Comparison of ENCODE assay signal across 8 cellular contexts in the genomic region with DNA sequence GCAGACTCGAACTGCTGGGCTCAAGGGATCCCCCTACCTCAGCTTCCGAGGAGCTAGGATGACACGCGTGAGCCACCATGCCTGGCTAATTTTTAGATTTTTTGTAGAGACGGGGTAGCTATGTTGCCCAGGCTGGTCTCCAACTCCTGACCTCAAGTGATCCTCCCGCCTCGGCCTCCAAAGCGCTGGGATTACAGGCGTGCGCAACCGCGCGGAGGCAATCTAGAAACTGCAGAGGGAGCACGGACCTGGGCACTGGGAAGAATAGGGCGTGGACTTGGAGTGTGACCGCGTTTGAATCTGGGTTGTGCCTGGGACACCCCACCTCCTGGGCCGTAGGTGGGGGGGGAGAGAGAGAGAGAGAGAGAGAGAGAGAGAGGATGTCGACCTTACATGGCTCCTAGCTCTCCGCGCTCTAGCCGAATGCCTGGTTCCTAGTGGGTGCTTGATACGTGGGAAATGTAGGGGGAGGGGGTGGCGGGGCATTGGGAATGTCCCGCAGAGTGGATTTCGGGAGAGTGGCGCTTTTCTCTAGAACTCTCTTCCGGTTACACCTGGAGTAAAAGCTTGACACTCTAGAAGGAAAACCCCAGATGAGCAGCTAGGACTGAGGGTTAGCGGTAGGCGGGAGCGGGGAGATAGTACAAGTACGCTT. TPM values are rescaled to one million over a fixed set of nuclear protein-coding genes. Genes with fewer than 3 reads are reported as not detected.
A peak's percentile ranks its signal among the peaks of the same experiment; 100 is the strongest.
DNase-seq lines count a peak whose midpoint lies in the region; ATAC-seq and TF ChIP-seq lines count a peak whose summit lies in the region.

No MANE protein-coding gene starts in this region.

- no peak for DNase-seq in WERI-Rb-1
- peak; percentile 38 for DNase-seq in left cardiac atrium
- peak; percentile 70 for DNase-seq in sciatic nerve (ENCODE audit: low spot score)
- DNase-seq in GM19240 (ENCODE audit: insufficient read length, low spot score), result no peak
- no peak for DNase-seq in EL
- DNase-seq in cerebellar nuclear complex (lab: John Stamatoyannopoulos, UW), result no peak

- TF ChIP-seq CTCF in WERI-Rb-1 (IDR thresholded peaks at IDR 0.05; ENCODE audit: low read depth, low read length), result no peak

- no peaks in the 10 kb centered on the region for H3K36me3 ChIP-seq in WERI-Rb-1

- no peaks in the 10 kb centered on the region for H3K9me3 ChIP-seq in WERI-Rb-1 (ENCODE audit: severe bottlenecking)

- H3K4me3 ChIP-seq in WERI-Rb-1 (ENCODE audit: low read depth, low read length), result peak overlapping the region; percentile 83

- intact Hi-C loops in left cardiac atrium (cut with DNase I) (no loop called here), sciatic nerve (cut with DNase I) (no loop called here)

- H3K27ac ChIP-seq in WERI-Rb-1, result no peak overlapping the region; the same call in 1 of the 2 replicates

- H3K27me3 ChIP-seq in WERI-Rb-1 (ENCODE audit: insufficient read depth, low read depth, severe bottlenecking), result no peaks in the 10 kb centered on the region

- ATAC-seq in GM18520 (IDR thresholded peaks at IDR 0.05; ENCODE audit: unreplicated experiment), result peak; percentile 10
- peak; percentile 5 for ATAC-seq in HG02678 (IDR thresholded peaks at IDR 0.05; ENCODE audit: unreplicated experiment)
- peak; percentile 0 to 2 for ATAC-seq in left cardiac atrium
- ATAC-seq in sciatic nerve, result peak; percentile 3

RNA-seq across cellular contexts. Expression of a gene that starts 1.2 kb away (rescaled TPM):
- total RNA-seq in left cardiac atrium, result 10 to 100 TPM; 13.1 to 25.2 TPM
- total RNA-seq in sciatic nerve, result 85.2 TPM

Comparison
In these comparisons a context has a peak if more than half of its experiments do, and no peak if none do; other contexts are left out.
1. DNase-seq: peak in left cardiac atrium (single experiment) and sciatic nerve (single experiment); none in WERI-Rb-1 (single experiment), GM19240 (single experiment), EL (single experiment) and cerebellar nuclear complex (0 of 2).
2. Peak in every context shown above with its lines, with median percentiles within 50 percentile points of each other: ATAC-seq.